Comparison of ENCODE assay signal across 14 cellular contexts in genomic region chr10:30472414-30473155, GRCh38.
"Had no signal": no experiment of that assay in that cellular context is flagged by ENCODE, and none has a peak within 500 bp of the region (broad histone marks: within the 10 kb centered on the region; RNA-seq: fewer than 3 reads in every experiment).

No MANE protein-coding gene starts in this region.

- H3K9me3 ChIP-seq: tibial artery, upper lobe of right lung, vagina had no signal

- H3K4me1 ChIP-seq: upper lobe of right lung, vagina had no signal

- DNase-seq: dorsolateral prefrontal cortex; effector CD8-positive, alpha-beta T cell; foreskin melanocyte; head of caudate nucleus; left colon; mammary epithelial cell; right cardiac atrium; stimulated activated CD4-positive, alpha-beta T cell treated with anti-CD3 and anti-CD28 coated beads, Interleukin-2, amount 100 ng/mL, for 48 hours; tibial artery; upper lobe of right lung had no signal

- H3K4me3 ChIP-seq: coronary artery, dorsolateral prefrontal cortex, hepatocyte, smooth muscle cell, tibial artery, upper lobe of right lung, vagina had no signal

- H3K36me3 ChIP-seq: tibial artery, upper lobe of right lung, vagina had no signal

- H2AFZ ChIP-seq: hepatocyte had no signal

- H3K79me2 ChIP-seq: hepatocyte had no signal

- H3K27me3 ChIP-seq: dorsolateral prefrontal cortex, hepatocyte, tibial artery, upper lobe of right lung, vagina had no signal

- H3K27ac ChIP-seq: coronary artery, dorsolateral prefrontal cortex, hepatocyte, tibial artery, upper lobe of right lung, vagina had no signal

- ATAC-seq: left colon, upper lobe of right lung had no signal

- H3K4me2 ChIP-seq: hepatocyte, smooth muscle cell had no signal
